20 cellular contexts compared by ENCODE assay signal in genomic region chr2:51258301-51258700, GRCh38.
DNase-seq lines count a peak whose midpoint lies in the region; ATAC-seq, FAIRE-seq and TF ChIP-seq lines count a peak whose summit lies in the region.
"Had no signal": no experiment of that assay in that cellular context is flagged by ENCODE, and none has a peak within 500 bp of the region (broad histone marks: within the 10 kb centered on the region; RNA-seq: fewer than 3 reads in every experiment).

No MANE protein-coding gene starts in this region.

- dilution Hi-C loops in IMR-90 (cut with HindIII; ENCODE audit: low sequenced_read_pairs, unreplicated experiment), result no loop called here

- H3K14ac ChIP-seq in IMR-90 (replicated peaks; ENCODE audit: low read depth, low read length), result no peak overlapping the region
- H3K14ac ChIP-seq in H1 (ENCODE audit: insufficient read length), result no peak overlapping the region

- no peak overlapping the region for H3K4me3 ChIP-seq in A549
- no peak overlapping the region for H3K4me3 ChIP-seq in IMR-90 (ENCODE audit: insufficient read depth, low read depth, low read length)
- H3K4me3 ChIP-seq in H1 (ENCODE audit: extremely low read depth in 1 of 4, insufficient read depth in 2 of 4, low read depth in 3 of 4, low read length in 4 of 4), result no peak overlapping the region
- H3K4me3 ChIP-seq: GM23248 had no signal

- H3K4me2 ChIP-seq in A549 (no peak overlapping the region), IMR-90 (ENCODE audit: low read depth, low read length) (no peak overlapping the region), H1 (ENCODE audit: insufficient read depth in 1 of 2, low read depth in 2 of 2, low read length in 2 of 2) (no peak overlapping the region)

- H3K36me3 ChIP-seq in IMR-90 (ENCODE audit: control insufficient read depth, insufficient read depth, low read length) (no peaks in the 10 kb centered on the region), H1 (ENCODE audit: control insufficient read depth in 2 of 4, insufficient read depth in 4 of 4, low read length in 3 of 4) (no peaks in the 10 kb centered on the region)

- H4K91ac ChIP-seq in IMR-90 (ENCODE audit: insufficient read depth, low read depth, low read length), result no peak overlapping the region
- no peak overlapping the region for H4K91ac ChIP-seq in H1 (replicated peaks; ENCODE audit: insufficient read length, low read length)

- TF ChIP-seq EP300 in A549 (IDR thresholded peaks at IDR 0.05) (no peak), H1 (IDR thresholded peaks at IDR 0.05; ENCODE audit: borderline replicate concordance in 1 of 2, low read depth in 2 of 2, low read length in 2 of 2) (no peak)

- H2BK5ac ChIP-seq in IMR-90 (ENCODE audit: low read depth, low read length, poor library complexity, severe bottlenecking), result no peak overlapping the region
- H2BK5ac ChIP-seq in H1 (ENCODE audit: low read depth, low read length), result no peak overlapping the region

- intact Hi-C loops in IMR-90 (cut with micrococcal nuclease), result no loop called here

- H4K5ac ChIP-seq in IMR-90 (ENCODE audit: low read depth, low read length) (no peak overlapping the region), H1 (ENCODE audit: insufficient read length, low read depth, low read length) (no peak overlapping the region)

- H2AK5ac ChIP-seq in IMR-90 (ENCODE audit: low read depth, low read length) (no peak overlapping the region), H1 (ENCODE audit: low read depth, low read length) (no peak overlapping the region)

- TF ChIP-seq CTCF in A549 (IDR thresholded peaks at IDR 0.05) (no peak), IMR-90 (conservative IDR thresholded peaks at IDR 0.05; ENCODE audit: low read depth, low read length) (no peak), H1 (IDR thresholded peaks at IDR 0.05; ENCODE audit: control extremely low read depth in 1 of 3, insufficient read depth in 1 of 3, low read depth in 1 of 3, low read length in 3 of 3) (no peak), glutamatergic neuron (IDR thresholded peaks at IDR 0.05; ENCODE audit: partially characterized antibody, unreplicated experiment) (no peak)

- BruUV-seq in IMR-90 (replicated peaks; lab: Mats Ljungman, UMichigan), result no TSS peak

- DNase-seq in A549 (ENCODE audit: low read depth in 1 of 2, low spot score in 1 of 2) (no peak), IMR-90 (no peak), OCI-M1 (lab: John Stamatoyannopoulos, UW) (peak; percentile 62), H1 (ENCODE audit: low read depth in 1 of 2, low spot score in 2 of 2) (no peak), glutamatergic neuron (no peak), foreskin melanocyte (no peak)
- DNase-seq: AML-193; Caco-2; CD4-positive, alpha-beta T cell; GM23248; HFFc6; KBM-7 had no signal

- CTCF ChIA-PET in A549 (lab: Yijun Ruan, JAX) (no interaction called here), IMR-90 (lab: Yijun Ruan, JAX) (no interaction called here), H1 (lab: Charles Lee; ENCODE audit: partially characterized antibody) (interaction anchor here (0.9 to 1.3 kb wide), 2 partner anchors 9 to 11 kb away, joined by 3 read pairs; no protein-coding TSS in a partner anchor)

- no peak for TF ChIP-seq POLR2A in A549 (IDR thresholded peaks at IDR 0.05; ENCODE audit: low read length)
- no peak for TF ChIP-seq POLR2A in IMR-90 (IDR thresholded peaks at IDR 0.05; ENCODE audit: low read depth, low read length)
- no peak for TF ChIP-seq POLR2A in H1 (IDR thresholded peaks at IDR 0.05; ENCODE audit: control extremely low read depth in 1 of 2, low read depth in 2 of 2, low read length in 2 of 2)

- no peak overlapping the region for H4K8ac ChIP-seq in IMR-90 (ENCODE audit: low read depth in 2 of 2, low read length in 2 of 2)
- H4K8ac ChIP-seq in H1 (ENCODE audit: extremely low read depth, insufficient read depth, low read length), result no peak overlapping the region

- H4K20me1 ChIP-seq in IMR-90 (ENCODE audit: insufficient read depth, low read length) (no peaks in the 10 kb centered on the region), H1 (replicated peaks in 1 of 2; ENCODE audit: control insufficient read depth in 1 of 2, insufficient read depth in 2 of 2, low read length in 2 of 2) (no peaks in the 10 kb centered on the region)

- POLR2A ChIA-PET in A549 (lab: Yijun Ruan, JAX), result no interaction called here
- POLR2A ChIA-PET in IMR-90 (lab: Charles Lee; ENCODE audit: unreplicated experiment), result no interaction called here
- POLR2A ChIA-PET in H1 (lab: Charles Lee; ENCODE audit: partially characterized antibody), result no interaction called here

- H3K27me3 ChIP-seq in IMR-90 (ENCODE audit: control insufficient read depth, insufficient read depth, low read length), result no peaks in the 10 kb centered on the region
- no peaks in the 10 kb centered on the region for H3K27me3 ChIP-seq in H1 (replicated peaks in 1 of 4; ENCODE audit: control insufficient read depth in 3 of 4, extremely low read depth in 1 of 4, insufficient read depth in 3 of 4, low read length in 3 of 4)

- H3K79me1 ChIP-seq in IMR-90 (ENCODE audit: low read depth in 1 of 2, low read length in 2 of 2), result no peaks in the 10 kb centered on the region
- no peaks in the 10 kb centered on the region for H3K79me1 ChIP-seq in H1 (ENCODE audit: low read depth, low read length)

- H3K9me1 ChIP-seq in IMR-90 (ENCODE audit: insufficient read depth, low read length), result no peaks in the 10 kb centered on the region

- no peaks in the 10 kb centered on the region for H3K4me1 Mint-ChIP-seq in glutamatergic neuron (ENCODE audit: low read depth, unreplicated experiment)

- peaks cover 2% of the 10 kb centered on the region for H3K27me3 Mint-ChIP-seq in glutamatergic neuron (ENCODE audit: unreplicated experiment)
- H3K27me3 Mint-ChIP-seq: CD4-positive, alpha-beta T cell had no signal

- H3K56ac ChIP-seq in IMR-90 (ENCODE audit: extremely low read depth, insufficient read depth, low read length), result no peak overlapping the region
- no peak overlapping the region for H3K56ac ChIP-seq in H1 (replicated peaks; ENCODE audit: insufficient read length, low read depth, low read length)

- no peak overlapping the region for H3K27ac Mint-ChIP-seq in glutamatergic neuron (ENCODE audit: unreplicated experiment)
- H3K27ac Mint-ChIP-seq: CD4-positive, alpha-beta T cell; HFFc6 had no signal

- H3K4ac ChIP-seq in IMR-90 (ENCODE audit: low read depth, low read length) (no peak overlapping the region), H1 (replicated peaks; ENCODE audit: insufficient read length, low read depth, low read length) (no peak overlapping the region)

- H3K4me3 Mint-ChIP-seq in glutamatergic neuron (ENCODE audit: unreplicated experiment), result no peak overlapping the region
- H3K4me3 Mint-ChIP-seq: CD4-positive, alpha-beta T cell; HFFc6 had no signal

- TF ChIP-seq RAD21 in A549 (conservative IDR thresholded peaks at IDR 0.05 in 1 of 2, IDR thresholded peaks at IDR 0.05 in 1 of 2) (no peak), IMR-90 (IDR thresholded peaks at IDR 0.05; ENCODE audit: low read length) (no peak), H1 (IDR thresholded peaks at IDR 0.05 in 1 of 2, conservative IDR thresholded peaks at IDR 0.05 in 1 of 2; ENCODE audit: low read depth in 2 of 2, low read length in 2 of 2) (no peak)

- H2BK120ac ChIP-seq in IMR-90 (ENCODE audit: low read depth, low read length) (no peak overlapping the region), H1 (replicated peaks; ENCODE audit: low read depth, low read length) (no peak overlapping the region)

- H3K18ac ChIP-seq in IMR-90 (ENCODE audit: low read depth, low read length) (no peak overlapping the region), H1 (ENCODE audit: extremely low read depth, low read length) (no peak overlapping the region)

- H3K9me3 Mint-ChIP-seq in glutamatergic neuron (ENCODE audit: unreplicated experiment), result no peaks in the 10 kb centered on the region

- in situ Hi-C loops in IMR-90 (cut with MboI; ENCODE audit: low sequenced_read_pairs), result no loop called here

- no peaks in the 10 kb centered on the region for H3K79me2 ChIP-seq in H1 (ENCODE audit: control insufficient read depth in 1 of 2, insufficient read depth in 2 of 2, low read length in 2 of 2)

- H3K23me2 ChIP-seq in H1 (ENCODE audit: low read depth, low read length), result no peaks in the 10 kb centered on the region

- ATAC-seq in A549, result no peak
- no peak for ATAC-seq in IMR-90 (ENCODE audit: low read depth)
- no peak for ATAC-seq in HG03378 (IDR thresholded peaks at IDR 0.05; ENCODE audit: unreplicated experiment)
- ATAC-seq: HCT116 had no signal

- H3K9me3 ChIP-seq in A549 (no peaks in the 10 kb centered on the region), IMR-90 (ENCODE audit: control insufficient read depth, insufficient read depth, low read length) (no peaks in the 10 kb centered on the region), H1 (ENCODE audit: insufficient read depth in 2 of 2, low read depth in 1 of 2, low read length in 1 of 2) (no peaks in the 10 kb centered on the region)
- H3K9me3 ChIP-seq: Caco-2 had no signal

- no peak overlapping the region for H3K23ac ChIP-seq in IMR-90 (ENCODE audit: low read depth, low read length)
- H3K23ac ChIP-seq in H1 (ENCODE audit: insufficient read length), result no peak overlapping the region

- H2AFZ ChIP-seq in IMR-90 (replicated peaks; ENCODE audit: low read length, poor library complexity) (no peak overlapping the region), H1 (ENCODE audit: low read length) (no peak overlapping the region)
- H2AFZ ChIP-seq: GM23248 had no signal

- no peak overlapping the region for H3K9ac ChIP-seq in IMR-90 (ENCODE audit: low read depth, low read length)
- H3K9ac ChIP-seq in H1 (replicated peaks in 1 of 4; ENCODE audit: extremely low read depth in 1 of 4, low read depth in 3 of 4, low read length in 3 of 4), result no peak overlapping the region
- H3K9ac ChIP-seq: GM23248 had no signal

- H3K27ac ChIP-seq in A549 (no peak overlapping the region), IMR-90 (ENCODE audit: insufficient read depth, low read length) (no peak overlapping the region), H1 (ENCODE audit: low read depth, low read length) (no peak overlapping the region)
- H3K27ac ChIP-seq: C4-2B, GM23248 had no signal

- WGBS in A549 (ENCODE audit: missing lambda C conversion rate), result 33% methylated on average over 5 of the region's 5 CpGs
- WGBS in IMR-90 (ENCODE audit: extremely low coverage in 2 of 2, insufficient read length in 1 of 2), 2 experiments, result no CpG with 5 or more reads among the region's 5 CpGs
- WGBS in H1 (ENCODE audit: extremely low coverage in 1 of 2, insufficient coverage in 1 of 2, insufficient read length in 1 of 2, insufficient replicate concordance in 2 of 2, low coverage in 1 of 2, low lambda C conversion rate in 2 of 2, missing lambda C conversion rate in 1 of 2), 2 experiments, result 98% methylated on average over 5 of the region's 5 CpGs; no CpG with 5 or more reads in 1 of the 2 experiments

- no peaks in the 10 kb centered on the region for H3K4me1 ChIP-seq in A549
- H3K4me1 ChIP-seq in IMR-90 (ENCODE audit: control insufficient read depth, insufficient read depth, low read length), result no peaks in the 10 kb centered on the region
- H3K4me1 ChIP-seq in H1 (replicated peaks in 1 of 4; ENCODE audit: control insufficient read depth in 3 of 4, insufficient read depth in 4 of 4, low read length in 3 of 4), result peaks cover 0 to 2% (median 2%) of the 10 kb centered on the region in 4 experiments; a peak in 3 of 7 replicates
- H3K4me1 ChIP-seq: Caco-2 had no signal

- FAIRE-seq in A549 (lab: Jason Lieb, UNC) (no peak), H1 (lab: Jason Lieb, UNC) (no peak)
- FAIRE-seq: D721Med, G401.6, GM12891, GM19239, H54 had no signal

- H2BK12ac ChIP-seq in H1 (ENCODE audit: low read depth, low read length), result no peak overlapping the region

- H3K36me3 Mint-ChIP-seq in glutamatergic neuron (ENCODE audit: unreplicated experiment), result no peaks in the 10 kb centered on the region

- H2BK20ac ChIP-seq in IMR-90 (ENCODE audit: low read depth, low read length) (no peak overlapping the region), H1 (ENCODE audit: low read length) (no peak overlapping the region)

- no peak overlapping the region for H2AK9ac ChIP-seq in IMR-90 (replicated peaks; ENCODE audit: low read depth, low read length, poor library complexity)

- H2BK15ac ChIP-seq in IMR-90 (ENCODE audit: low read depth, low read length) (no peak overlapping the region), H1 (ENCODE audit: low read length) (no peak overlapping the region)

Comparison
In these comparisons a context has a peak if more than half of its experiments do, and no peak if none do; other contexts are left out.
1. Of the 18 proteins assayed by ChIP-seq in both H1 and A549: peak only in H1: none; only in A549: none; in both: CEBPB; in neither: 17.